9 cellular contexts compared by ENCODE assay signal in genomic region chr19:35988824-35989223, GRCh38. TPM values are rescaled to one million over a fixed set of nuclear protein-coding genes. Genes with fewer than 3 reads are reported as not detected.
"Had no signal": no experiment of that assay in that cellular context is flagged by ENCODE, and none has a peak within 500 bp of the region (broad histone marks: within the 10 kb centered on the region; RNA-seq: fewer than 3 reads in every experiment).

No MANE protein-coding gene starts in this region.

- DNase-seq: H9, HCEC 1CT, HFFc6, KG1 had no signal

- H3K4me3 ChIP-seq: GM23338 had no signal

- FAIRE-seq: H1, H54, HTR-8/SVneo had no signal

- H2AFZ ChIP-seq: GM23338 had no signal

- ATAC-seq: GM23338 had no signal

- H3K4me2 ChIP-seq: GM23338 had no signal

RNA-seq across cellular contexts. Expression of gene SYNE4, which starts 19.8 kb away (rescaled TPM):
- polyA plus RNA-seq: IgD-negative memory B cell had no signal
